1 cellular context compared by ENCODE assay signal in the genomic region with DNA sequence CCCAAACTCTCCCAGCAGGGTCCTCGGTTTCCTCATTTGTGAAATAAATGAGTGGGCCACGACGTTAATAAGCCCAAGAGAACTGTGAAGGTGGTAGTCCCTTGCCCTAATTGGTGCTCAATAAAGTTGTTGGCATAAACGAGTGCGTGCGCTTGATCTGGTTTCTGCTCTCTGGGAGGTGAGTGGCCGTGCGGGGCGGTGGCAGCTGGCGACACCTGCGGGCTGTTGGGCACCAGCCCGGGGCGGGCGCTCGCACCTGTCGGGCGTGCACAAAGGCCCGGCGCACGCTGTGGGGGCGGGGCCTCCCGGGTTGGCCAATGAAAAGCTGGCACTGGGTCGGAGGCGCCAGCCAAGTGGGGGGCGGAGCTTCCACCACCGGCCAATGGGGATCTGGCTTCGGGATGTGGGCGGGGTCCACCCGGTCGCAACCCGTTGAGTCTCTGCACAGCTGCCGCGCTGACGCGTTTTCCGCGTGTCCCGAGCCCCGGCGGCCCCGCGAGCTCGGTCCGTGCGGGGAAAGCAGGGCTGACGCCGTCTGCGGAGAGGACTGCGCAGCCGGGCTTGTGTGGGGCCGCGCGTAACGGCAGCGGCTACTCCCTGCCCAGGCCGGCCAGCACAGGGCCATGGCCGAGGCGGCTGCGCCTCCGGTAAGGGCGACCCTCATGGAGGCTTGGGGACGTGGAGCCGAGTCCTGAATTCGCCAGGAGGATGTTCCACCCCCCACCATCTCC.
TF ChIP-seq lines count a peak whose summit lies in the region.

No MANE protein-coding gene starts in this region.

TF ChIP-seq in GM23338, 12 proteins besides CTCF, POLR2A, EP300 and RAD21:
- no peak for TF ChIP-seq REST (IDR thresholded peaks at IDR 0.05; ENCODE audit: unreplicated experiment)
- TF ChIP-seq JUNB (IDR thresholded peaks at IDR 0.05; ENCODE audit: unreplicated experiment) = no peak
- TF ChIP-seq EZH2 (IDR thresholded peaks at IDR 0.05; ENCODE audit: low read depth, unreplicated experiment) = no peak
- TF ChIP-seq, protein P1, sequence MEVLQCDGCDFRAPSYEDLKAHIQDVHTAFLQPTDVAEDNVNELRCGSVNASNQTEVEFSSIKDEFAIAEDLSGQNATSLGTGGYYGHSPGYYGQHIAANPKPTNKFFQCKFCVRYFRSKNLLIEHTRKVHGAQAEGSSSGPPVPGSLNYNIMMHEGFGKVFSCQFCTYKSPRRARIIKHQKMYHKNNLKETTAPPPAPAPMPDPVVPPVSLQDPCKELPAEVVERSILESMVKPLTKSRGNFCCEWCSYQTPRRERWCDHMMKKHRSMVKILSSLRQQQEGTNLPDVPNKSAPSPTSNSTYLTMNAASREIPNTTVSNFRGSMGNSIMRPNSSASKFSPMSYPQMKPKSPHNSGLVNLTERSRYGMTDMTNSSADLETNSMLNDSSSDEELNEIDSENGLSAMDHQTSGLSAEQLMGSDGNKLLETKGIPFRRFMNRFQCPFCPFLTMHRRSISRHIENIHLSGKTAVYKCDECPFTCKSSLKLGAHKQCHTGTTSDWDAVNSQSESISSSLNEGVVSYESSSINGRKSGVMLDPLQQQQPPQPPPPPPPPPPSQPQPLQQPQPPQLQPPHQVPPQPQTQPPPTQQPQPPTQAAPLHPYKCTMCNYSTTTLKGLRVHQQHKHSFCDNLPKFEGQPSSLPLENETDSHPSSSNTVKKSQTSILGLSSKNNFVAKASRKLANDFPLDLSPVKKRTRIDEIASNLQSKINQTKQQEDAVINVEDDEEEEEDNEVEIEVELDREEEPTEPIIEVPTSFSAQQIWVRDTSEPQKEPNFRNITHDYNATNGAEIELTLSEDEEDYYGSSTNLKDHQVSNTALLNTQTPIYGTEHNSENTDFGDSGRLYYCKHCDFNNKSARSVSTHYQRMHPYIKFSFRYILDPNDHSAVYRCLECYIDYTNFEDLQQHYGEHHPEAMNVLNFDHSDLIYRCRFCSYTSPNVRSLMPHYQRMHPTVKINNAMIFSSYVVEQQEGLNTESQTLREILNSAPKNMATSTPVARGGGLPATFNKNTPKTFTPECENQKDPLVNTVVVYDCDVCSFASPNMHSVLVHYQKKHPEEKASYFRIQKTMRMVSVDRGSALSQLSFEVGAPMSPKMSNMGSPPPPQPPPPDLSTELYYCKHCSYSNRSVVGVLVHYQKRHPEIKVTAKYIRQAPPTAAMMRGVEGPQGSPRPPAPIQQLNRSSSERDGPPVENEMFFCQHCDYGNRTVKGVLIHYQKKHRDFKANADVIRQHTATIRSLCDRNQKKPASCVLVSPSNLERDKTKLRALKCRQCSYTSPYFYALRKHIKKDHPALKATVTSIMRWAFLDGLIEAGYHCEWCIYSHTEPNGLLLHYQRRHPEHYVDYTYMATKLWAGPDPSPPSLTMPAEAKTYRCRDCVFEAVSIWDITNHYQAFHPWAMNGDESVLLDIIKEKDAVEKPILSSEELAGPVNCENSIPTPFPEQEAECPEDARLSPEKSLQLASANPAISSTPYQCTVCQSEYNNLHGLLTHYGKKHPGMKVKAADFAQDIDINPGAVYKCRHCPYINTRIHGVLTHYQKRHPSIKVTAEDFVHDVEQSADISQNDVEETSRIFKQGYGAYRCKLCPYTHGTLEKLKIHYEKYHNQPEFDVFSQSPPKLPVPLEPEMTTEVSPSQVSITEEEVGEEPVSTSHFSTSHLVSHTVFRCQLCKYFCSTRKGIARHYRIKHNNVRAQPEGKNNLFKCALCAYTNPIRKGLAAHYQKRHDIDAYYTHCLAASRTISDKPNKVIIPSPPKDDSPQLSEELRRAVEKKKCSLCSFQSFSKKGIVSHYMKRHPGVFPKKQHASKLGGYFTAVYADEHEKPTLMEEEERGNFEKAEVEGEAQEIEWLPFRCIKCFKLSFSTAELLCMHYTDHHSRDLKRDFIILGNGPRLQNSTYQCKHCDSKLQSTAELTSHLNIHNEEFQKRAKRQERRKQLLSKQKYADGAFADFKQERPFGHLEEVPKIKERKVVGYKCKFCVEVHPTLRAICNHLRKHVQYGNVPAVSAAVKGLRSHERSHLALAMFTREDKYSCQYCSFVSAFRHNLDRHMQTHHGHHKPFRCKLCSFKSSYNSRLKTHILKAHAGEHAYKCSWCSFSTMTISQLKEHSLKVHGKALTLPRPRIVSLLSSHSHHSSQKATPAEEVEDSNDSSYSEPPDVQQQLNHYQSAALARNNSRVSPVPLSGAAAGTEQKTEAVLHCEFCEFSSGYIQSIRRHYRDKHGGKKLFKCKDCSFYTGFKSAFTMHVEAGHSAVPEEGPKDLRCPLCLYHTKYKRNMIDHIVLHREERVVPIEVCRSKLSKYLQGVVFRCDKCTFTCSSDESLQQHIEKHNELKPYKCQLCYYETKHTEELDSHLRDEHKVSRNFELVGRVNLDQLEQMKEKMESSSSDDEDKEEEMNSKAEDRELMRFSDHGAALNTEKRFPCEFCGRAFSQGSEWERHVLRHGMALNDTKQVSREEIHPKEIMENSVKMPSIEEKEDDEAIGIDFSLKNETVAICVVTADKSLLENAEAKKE (CRISPR knock-in tag; IDR thresholded peaks at IDR 0.05) = no peak
- TF ChIP-seq POLR2AphosphoS5 (IDR thresholded peaks at IDR 0.05; ENCODE audit: low read depth) = peak; percentile 86
- no peak for TF ChIP-seq ETS1 (IDR thresholded peaks at IDR 0.05)
- TF ChIP-seq EZH2phosphoT487 (IDR thresholded peaks at IDR 0.05; ENCODE audit: unreplicated experiment) = no peak
- TF ChIP-seq NANOG (IDR thresholded peaks at IDR 0.05; ENCODE audit: borderline replicate concordance) = 0 out of 2 replicates have a peak, but pooled peaks have one; percentile 8
- peak; percentile 54; the same call in 1 of the 2 replicates for TF ChIP-seq CREB1 (CRISPR knock-in tag; IDR thresholded peaks at IDR 0.05; ENCODE audit: low read depth)
- no peak for TF ChIP-seq ZNF114 (CRISPR knock-in tag; IDR thresholded peaks at IDR 0.05)
- no peak for TF ChIP-seq ZNF331 (CRISPR knock-in tag; IDR thresholded peaks at IDR 0.05; ENCODE audit: low read depth)
- TF ChIP-seq STAT1 (IDR thresholded peaks at IDR 0.05; ENCODE audit: unreplicated experiment) = no peak
TF ChIP-seq in GM23338: peak in this region for 3.
